11 cellular contexts compared by ENCODE assay signal in genomic region chr14:75340921-75341320, GRCh38.
A peak's percentile ranks its signal among the peaks of the same experiment; 100 is the strongest.
DNase-seq lines count a peak whose midpoint lies in the region; ATAC-seq, FAIRE-seq and TF ChIP-seq lines count a peak whose summit lies in the region.
"Had no signal": no experiment of that assay in that cellular context is flagged by ENCODE, and none has a peak within 500 bp of the region (broad histone marks: within the 10 kb centered on the region; RNA-seq: fewer than 3 reads in every experiment).

No MANE protein-coding gene starts in this region.

- H3K4me1 ChIP-seq in liver (ENCODE audit: control insufficient read depth in 4 of 4, insufficient read depth in 4 of 4, low read length in 3 of 4) = no peaks in the 10 kb centered on the region
- H3K4me1 ChIP-seq in HepG2 (ENCODE audit: insufficient read depth, low read length) = no peaks in the 10 kb centered on the region

- H3K9ac ChIP-seq in liver (ENCODE audit: low read depth in 1 of 2, low read length in 2 of 2) = no peak overlapping the region
- no peak overlapping the region for H3K9ac ChIP-seq in HepG2 (ENCODE audit: insufficient read depth, low read depth, low read length)

- H3K9me3 ChIP-seq in liver (ENCODE audit: control insufficient read depth in 4 of 4, low read length in 3 of 4) (no peaks in the 10 kb centered on the region), HepG2 (ENCODE audit: low read length) (no peaks in the 10 kb centered on the region)

- FAIRE-seq in HepG2 (lab: Jason Lieb, UNC) = no peak

- peak; percentile 11 to 46 for TF ChIP-seq RAD21 in liver (IDR thresholded peaks at IDR 0.05)
- TF ChIP-seq RAD21 in HepG2 (CRISPR knock-in tag; IDR thresholded peaks at IDR 0.05) = no peak

- no peaks in the 10 kb centered on the region for H3K79me2 ChIP-seq in HepG2 (ENCODE audit: insufficient read depth, low read length)

- TF ChIP-seq CTCF in liver (IDR thresholded peaks at IDR 0.05; ENCODE audit: low read depth, low read length, missing input control) (no peak), HepG2 (CRISPR knock-in tag; IDR thresholded peaks at IDR 0.05) (no peak), fibroblast of mammary gland (conservative IDR thresholded peaks at IDR 0.05; ENCODE audit: control insufficient read depth, insufficient read depth, low read depth, low read length) (no peak), GM20000 (IDR thresholded peaks at IDR 0.05; ENCODE audit: extremely low read depth, missing control alignments) (no peak)

- H2AFZ ChIP-seq in HepG2 (ENCODE audit: low read length) = no peak overlapping the region

- no TSS peak for BruUV-seq in HepG2 (replicated peaks; lab: Mats Ljungman, UMichigan)

- no peaks in the 10 kb centered on the region for H3K36me3 ChIP-seq in liver (ENCODE audit: control insufficient read depth in 4 of 4, insufficient read depth in 3 of 4, low read depth in 1 of 4, low read length in 3 of 4)
- no peaks in the 10 kb centered on the region for H3K36me3 ChIP-seq in HepG2 (replicated peaks in 1 of 2; ENCODE audit: control insufficient read depth in 1 of 2, insufficient read depth in 2 of 2, low read length in 2 of 2)

- CTCF ChIA-PET in HepG2 (lab: Yijun Ruan, JAX; ENCODE audit: low intra/inter-chr PET ratio, low total read pairs) = no interaction called here

- TF ChIP-seq EP300 in HepG2 (IDR thresholded peaks at IDR 0.05; ENCODE audit: low read depth in 2 of 2, low read length in 2 of 2) (no peak), HepG2 (CRISPR knock-in tag; IDR thresholded peaks at IDR 0.05; ENCODE audit: borderline replicate concordance) (no peak)

- POLR2A ChIA-PET in HepG2 (lab: Yijun Ruan, JAX) = no interaction called here

- H3K4me3 ChIP-seq in liver (ENCODE audit: low read depth in 1 of 3, low read length in 3 of 3) (no peak overlapping the region), HepG2 (replicated peaks in 1 of 3; ENCODE audit: insufficient read depth in 1 of 3, low read depth in 2 of 3, low read length in 3 of 3) (no peak overlapping the region), fibroblast of mammary gland (ENCODE audit: control insufficient read depth, low read depth, low read length) (no peak overlapping the region)

- H3K27me3 ChIP-seq in liver (ENCODE audit: control insufficient read depth in 4 of 4, insufficient read depth in 4 of 4, low read length in 3 of 4) = no peaks in the 10 kb centered on the region
- H3K27me3 ChIP-seq in HepG2 (ENCODE audit: control insufficient read depth in 1 of 2, insufficient read depth in 2 of 2, low read length in 2 of 2) = 0 out of 5 replicates have a peak, but pooled peaks cover 0 to 8% of the 10 kb centered on the region in 2 experiments

- no peak for DNase-seq in HepG2 (ENCODE audit: low spot score)
- DNase-seq in fibroblast of mammary gland (ENCODE audit: low read depth) = peak; percentile 82
- peak; percentile 61 for DNase-seq in myocyte (ENCODE audit: low read depth)
- no peak for DNase-seq in GM20000 (ENCODE audit: low spot score)
- no peak for DNase-seq in NCI-H1694 treated with DMSO at 0.1 percent for 48 hours (lab: John Stamatoyannopoulos, UW)
- DNase-seq in T-helper 2 cell = no peak
- DNase-seq: NCI-H1694, T1000 had no signal

- no peak overlapping the region for H3K4me2 ChIP-seq in HepG2 (ENCODE audit: low read depth, low read length)

- WGBS in liver = 56% methylated on average over 8 of the region's 8 CpGs
- 21% methylated on average over 6 of the region's 8 CpGs for WGBS in HepG2 (ENCODE audit: low lambda C conversion rate)

- no peaks in the 10 kb centered on the region for H4K20me1 ChIP-seq in HepG2 (ENCODE audit: insufficient read depth, low read length)

- no peak for ATAC-seq in HepG2
- no peak for ATAC-seq in HG03520 (IDR thresholded peaks at IDR 0.05; ENCODE audit: unreplicated experiment)
- ATAC-seq: activated naive CD4-positive, alpha-beta T cell treated with anti-CD3 and anti-CD28 coated beads, Interleukin-2, amount 50 U/mL, for 72 hours had no signal

- TF ChIP-seq POLR2A in HepG2 (IDR thresholded peaks at IDR 0.05; ENCODE audit: insufficient read depth in 1 of 2, low read depth in 2 of 2, low read length in 2 of 2) = no peak

- in situ Hi-C loops in HepG2 (cut with HindIII; ENCODE audit: extremely low pct_ligation_motif_present, low pct_unique_long_range_greater_than_20kb) = no loop called here

- peak overlapping the region; percentile 64 to 69 for H3K27ac ChIP-seq in liver (ENCODE audit: low read depth in 1 of 2, low read length in 2 of 2)
- no peak overlapping the region for H3K27ac ChIP-seq in HepG2 (ENCODE audit: extremely low read length, insufficient read depth, low read length)

- intact Hi-C loops in HepG2 (cut with micrococcal nuclease; ENCODE audit: unreplicated experiment) = no loop called here

TF ChIP-seq in liver, 16 proteins besides CTCF, POLR2A, EP300 and RAD21 (continues in another document):
- peak; percentile 42 for TF ChIP-seq MAX (IDR thresholded peaks at IDR 0.05)
- TF ChIP-seq YY1 (IDR thresholded peaks at IDR 0.05) = peak; percentile 34
- TF ChIP-seq ZBTB33 (IDR thresholded peaks at IDR 0.05) = no peak
- TF ChIP-seq ATF3 (IDR thresholded peaks at IDR 0.05) = no peak
- peak; percentile 94 for TF ChIP-seq NR2F2 (IDR thresholded peaks at IDR 0.05)
- peak; percentile 94 for TF ChIP-seq SP1 (IDR thresholded peaks at IDR 0.05)

TF ChIP-seq in HepG2, 621 proteins besides CTCF, POLR2A, EP300 and RAD21:
- TF ChIP-seq CC2D1A (CRISPR knock-in tag; IDR thresholded peaks at IDR 0.05) (no peak), ZNF30 (CRISPR knock-in tag; IDR thresholded peaks at IDR 0.05) (no peak), CCDC6 (CRISPR knock-in tag; IDR thresholded peaks at IDR 0.05) (no peak), CENPX (CRISPR knock-in tag; IDR thresholded peaks at IDR 0.05) (no peak), ZSCAN5A (CRISPR knock-in tag; IDR thresholded peaks at IDR 0.05; ENCODE audit: borderline replicate concordance) (no peak), ZNF850 (CRISPR knock-in tag; conservative IDR thresholded peaks at IDR 0.05) (no peak), ZNF7 (CRISPR knock-in tag; IDR thresholded peaks at IDR 0.05) (no peak), FOXK2 (IDR thresholded peaks at IDR 0.05) (no peak), TEAD2 (CRISPR knock-in tag; IDR thresholded peaks at IDR 0.05) (no peak), ZBTB46 (CRISPR knock-in tag; IDR thresholded peaks at IDR 0.05; ENCODE audit: borderline replicate concordance) (no peak), ZNF264 (CRISPR knock-in tag; IDR thresholded peaks at IDR 0.05) (no peak)

Comparison
In these comparisons a context has a peak if more than half of its experiments do, and no peak if none do; other contexts are left out.
1. DNase-seq: peak in fibroblast of mammary gland (single experiment) and myocyte (single experiment); none in HepG2 (single experiment), GM20000 (single experiment), NCI-H1694 treated with DMSO at 0.1 percent for 48 hours (single experiment) and T-helper 2 cell (0 of 5).